Comparison of ENCODE assay signal across 1 cellular context in the genomic region with DNA sequence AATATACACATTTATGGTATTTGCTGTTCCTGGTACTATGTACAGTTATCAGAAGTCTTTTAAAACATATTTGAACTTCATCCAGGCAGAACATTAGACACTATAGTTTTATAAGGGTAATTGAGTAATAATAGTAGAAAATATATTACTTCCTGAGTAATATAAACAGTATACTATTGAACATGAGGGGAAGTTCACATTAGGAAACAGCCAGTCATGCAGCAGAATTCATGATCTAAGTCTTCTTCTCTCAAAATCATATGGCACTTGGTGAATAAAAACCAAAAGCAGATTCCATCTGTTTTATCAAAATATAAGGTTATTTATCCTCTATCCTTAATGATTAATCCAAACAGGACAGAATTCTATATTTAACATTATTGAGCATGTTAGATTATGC.
TF ChIP-seq lines count a peak whose summit lies in the region.

No MANE protein-coding gene starts in this region.

TF ChIP-seq in HepG2, 621 proteins besides CTCF, POLR2A, EP300 and RAD21 (continued from another document):
- TF ChIP-seq, protein P1, sequence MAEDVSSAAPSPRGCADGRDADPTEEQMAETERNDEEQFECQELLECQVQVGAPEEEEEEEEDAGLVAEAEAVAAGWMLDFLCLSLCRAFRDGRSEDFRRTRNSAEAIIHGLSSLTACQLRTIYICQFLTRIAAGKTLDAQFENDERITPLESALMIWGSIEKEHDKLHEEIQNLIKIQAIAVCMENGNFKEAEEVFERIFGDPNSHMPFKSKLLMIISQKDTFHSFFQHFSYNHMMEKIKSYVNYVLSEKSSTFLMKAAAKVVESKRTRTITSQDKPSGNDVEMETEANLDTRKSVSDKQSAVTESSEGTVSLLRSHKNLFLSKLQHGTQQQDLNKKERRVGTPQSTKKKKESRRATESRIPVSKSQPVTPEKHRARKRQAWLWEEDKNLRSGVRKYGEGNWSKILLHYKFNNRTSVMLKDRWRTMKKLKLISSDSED (CRISPR knock-in tag; IDR thresholded peaks at IDR 0.05) = no peak
- TF ChIP-seq HHEX (CRISPR knock-in tag; IDR thresholded peaks at IDR 0.05) (no peak), ZNF33A (CRISPR knock-in tag; IDR thresholded peaks at IDR 0.05; ENCODE audit: borderline replicate concordance) (no peak), ZNF616 (CRISPR knock-in tag; IDR thresholded peaks at IDR 0.05; ENCODE audit: low read depth) (no peak), ZNF101 (CRISPR knock-in tag; IDR thresholded peaks at IDR 0.05; ENCODE audit: borderline replicate concordance, low read depth) (no peak), ZFP62 (CRISPR knock-in tag; IDR thresholded peaks at IDR 0.05) (no peak), PITX1 (CRISPR knock-in tag; IDR thresholded peaks at IDR 0.05) (no peak), ZNF546 (CRISPR knock-in tag; conservative IDR thresholded peaks at IDR 0.05) (no peak), PAF1 (CRISPR knock-in tag; IDR thresholded peaks at IDR 0.05) (no peak)
- TF ChIP-seq, protein P2, sequence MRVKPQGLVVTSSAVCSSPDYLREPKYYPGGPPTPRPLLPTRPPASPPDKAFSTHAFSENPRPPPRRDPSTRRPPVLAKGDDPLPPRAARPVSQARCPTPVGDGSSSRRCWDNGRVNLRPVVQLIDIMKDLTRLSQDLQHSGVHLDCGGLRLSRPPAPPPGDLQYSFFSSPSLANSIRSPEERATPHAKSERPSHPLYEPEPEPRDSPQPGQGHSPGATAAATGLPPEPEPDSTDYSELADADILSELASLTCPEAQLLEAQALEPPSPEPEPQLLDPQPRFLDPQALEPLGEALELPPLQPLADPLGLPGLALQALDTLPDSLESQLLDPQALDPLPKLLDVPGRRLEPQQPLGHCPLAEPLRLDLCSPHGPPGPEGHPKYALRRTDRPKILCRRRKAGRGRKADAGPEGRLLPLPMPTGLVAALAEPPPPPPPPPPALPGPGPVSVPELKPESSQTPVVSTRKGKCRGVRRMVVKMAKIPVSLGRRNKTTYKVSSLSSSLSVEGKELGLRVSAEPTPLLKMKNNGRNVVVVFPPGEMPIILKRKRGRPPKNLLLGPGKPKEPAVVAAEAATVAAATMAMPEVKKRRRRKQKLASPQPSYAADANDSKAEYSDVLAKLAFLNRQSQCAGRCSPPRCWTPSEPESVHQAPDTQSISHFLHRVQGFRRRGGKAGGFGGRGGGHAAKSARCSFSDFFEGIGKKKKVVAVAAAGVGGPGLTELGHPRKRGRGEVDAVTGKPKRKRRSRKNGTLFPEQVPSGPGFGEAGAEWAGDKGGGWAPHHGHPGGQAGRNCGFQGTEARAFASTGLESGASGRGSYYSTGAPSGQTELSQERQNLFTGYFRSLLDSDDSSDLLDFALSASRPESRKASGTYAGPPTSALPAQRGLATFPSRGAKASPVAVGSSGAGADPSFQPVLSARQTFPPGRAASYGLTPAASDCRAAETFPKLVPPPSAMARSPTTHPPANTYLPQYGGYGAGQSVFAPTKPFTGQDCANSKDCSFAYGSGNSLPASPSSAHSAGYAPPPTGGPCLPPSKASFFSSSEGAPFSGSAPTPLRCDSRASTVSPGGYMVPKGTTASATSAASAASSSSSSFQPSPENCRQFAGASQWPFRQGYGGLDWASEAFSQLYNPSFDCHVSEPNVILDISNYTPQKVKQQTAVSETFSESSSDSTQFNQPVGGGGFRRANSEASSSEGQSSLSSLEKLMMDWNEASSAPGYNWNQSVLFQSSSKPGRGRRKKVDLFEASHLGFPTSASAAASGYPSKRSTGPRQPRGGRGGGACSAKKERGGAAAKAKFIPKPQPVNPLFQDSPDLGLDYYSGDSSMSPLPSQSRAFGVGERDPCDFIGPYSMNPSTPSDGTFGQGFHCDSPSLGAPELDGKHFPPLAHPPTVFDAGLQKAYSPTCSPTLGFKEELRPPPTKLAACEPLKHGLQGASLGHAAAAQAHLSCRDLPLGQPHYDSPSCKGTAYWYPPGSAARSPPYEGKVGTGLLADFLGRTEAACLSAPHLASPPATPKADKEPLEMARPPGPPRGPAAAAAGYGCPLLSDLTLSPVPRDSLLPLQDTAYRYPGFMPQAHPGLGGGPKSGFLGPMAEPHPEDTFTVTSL (CRISPR knock-in tag; IDR thresholded peaks at IDR 0.05; ENCODE audit: borderline replicate concordance) = no peak
- TF ChIP-seq, protein P3, sequence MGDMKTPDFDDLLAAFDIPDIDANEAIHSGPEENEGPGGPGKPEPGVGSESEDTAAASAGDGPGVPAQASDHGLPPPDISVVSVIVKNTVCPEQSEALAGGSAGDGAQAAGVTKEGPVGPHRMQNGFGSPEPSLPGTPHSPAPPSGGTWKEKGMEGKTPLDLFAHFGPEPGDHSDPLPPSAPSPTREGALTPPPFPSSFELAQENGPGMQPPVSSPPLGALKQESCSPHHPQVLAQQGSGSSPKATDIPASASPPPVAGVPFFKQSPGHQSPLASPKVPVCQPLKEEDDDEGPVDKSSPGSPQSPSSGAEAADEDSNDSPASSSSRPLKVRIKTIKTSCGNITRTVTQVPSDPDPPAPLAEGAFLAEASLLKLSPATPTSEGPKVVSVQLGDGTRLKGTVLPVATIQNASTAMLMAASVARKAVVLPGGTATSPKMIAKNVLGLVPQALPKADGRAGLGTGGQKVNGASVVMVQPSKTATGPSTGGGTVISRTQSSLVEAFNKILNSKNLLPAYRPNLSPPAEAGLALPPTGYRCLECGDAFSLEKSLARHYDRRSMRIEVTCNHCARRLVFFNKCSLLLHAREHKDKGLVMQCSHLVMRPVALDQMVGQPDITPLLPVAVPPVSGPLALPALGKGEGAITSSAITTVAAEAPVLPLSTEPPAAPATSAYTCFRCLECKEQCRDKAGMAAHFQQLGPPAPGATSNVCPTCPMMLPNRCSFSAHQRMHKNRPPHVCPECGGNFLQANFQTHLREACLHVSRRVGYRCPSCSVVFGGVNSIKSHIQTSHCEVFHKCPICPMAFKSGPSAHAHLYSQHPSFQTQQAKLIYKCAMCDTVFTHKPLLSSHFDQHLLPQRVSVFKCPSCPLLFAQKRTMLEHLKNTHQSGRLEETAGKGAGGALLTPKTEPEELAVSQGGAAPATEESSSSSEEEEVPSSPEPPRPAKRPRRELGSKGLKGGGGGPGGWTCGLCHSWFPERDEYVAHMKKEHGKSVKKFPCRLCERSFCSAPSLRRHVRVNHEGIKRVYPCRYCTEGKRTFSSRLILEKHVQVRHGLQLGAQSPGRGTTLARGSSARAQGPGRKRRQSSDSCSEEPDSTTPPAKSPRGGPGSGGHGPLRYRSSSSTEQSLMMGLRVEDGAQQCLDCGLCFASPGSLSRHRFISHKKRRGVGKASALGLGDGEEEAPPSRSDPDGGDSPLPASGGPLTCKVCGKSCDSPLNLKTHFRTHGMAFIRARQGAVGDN (CRISPR knock-in tag; IDR thresholded peaks at IDR 0.05) = no peak
- TF ChIP-seq, protein P4, sequence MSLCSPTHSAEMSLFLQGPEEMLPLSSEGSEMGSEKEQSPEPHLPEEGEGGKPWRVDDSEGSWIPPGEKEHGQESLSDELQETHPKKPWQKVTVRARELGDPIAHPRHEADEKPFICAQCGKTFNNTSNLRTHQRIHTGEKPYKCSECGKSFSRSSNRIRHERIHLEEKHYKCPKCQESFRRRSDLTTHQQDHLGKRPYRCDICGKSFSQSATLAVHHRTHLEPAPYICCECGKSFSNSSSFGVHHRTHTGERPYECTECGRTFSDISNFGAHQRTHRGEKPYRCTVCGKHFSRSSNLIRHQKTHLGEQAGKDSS (CRISPR knock-in tag; IDR thresholded peaks at IDR 0.05; ENCODE audit: borderline replicate concordance, low read depth) = no peak
